Comparison of ENCODE assay signal across 8 cellular contexts in genomic region chr7:113710310-113711106, GRCh38.
DNase-seq lines count a peak whose midpoint lies in the region; ATAC-seq and TF ChIP-seq lines count a peak whose summit lies in the region.

No MANE protein-coding gene starts in this region.

- H3K36me3 Mint-ChIP-seq in GM23338 (ENCODE audit: low read depth), result no peaks in the 10 kb centered on the region
- no peaks in the 10 kb centered on the region for H3K36me3 Mint-ChIP-seq in activated naive CD8-positive, alpha-beta T cell treated with anti-CD3 and anti-CD28 coated beads for 36 hours

- ATAC-seq in GM23338 (peak; percentile 84), heart left ventricle (peak in 3 of 4 donors; percentile 58 to 75 (median 61))

- no peak overlapping the region for H3K4me2 ChIP-seq in GM23338

- no peaks in the 10 kb centered on the region for H3F3A ChIP-seq in GM23338 (replicated peaks; ENCODE audit: low read depth)

- H3K9me2 ChIP-seq in GM23338 (ENCODE audit: insufficient read depth), result no peaks in the 10 kb centered on the region

- no peak overlapping the region for H2AFZ ChIP-seq in GM23338

- H3K27me3 ChIP-seq in GM23338 (ENCODE audit: insufficient read depth), result no peaks in the 10 kb centered on the region
- no peaks in the 10 kb centered on the region for H3K27me3 ChIP-seq in heart left ventricle

- no peak overlapping the region for H3K27ac Mint-ChIP-seq in GM23338
- H3K27ac Mint-ChIP-seq in activated naive CD8-positive, alpha-beta T cell treated with anti-CD3 and anti-CD28 coated beads for 36 hours, result no peak overlapping the region

- DNase-seq in activated T-cell treated with anti-CD3 and anti-CD28 coated beads for 4 hours, result peak; percentile 11
- no peak for DNase-seq in activated T-cell treated with anti-CD3 and anti-CD28 coated beads, Interleukin-2, amount 50 U/mL, for 1 hour
- peak; percentile 94 for DNase-seq in GM23338 (ENCODE audit: low spot score)
- peak; percentile 9 to 37 for DNase-seq in NOMO-1 (lab: John Stamatoyannopoulos, UW; ENCODE audit: unreplicated experiment in 2 of 2)
- DNase-seq in activated naive CD8-positive, alpha-beta T cell treated with anti-CD3 and anti-CD28 coated beads for 36 hours, result peak; percentile 14
- peak in 1 of 5 donors; percentile 31 for DNase-seq in heart left ventricle
- DNase-seq in putamen (ENCODE audit: low spot score), result peak; percentile 17

- H3K27ac ChIP-seq in GM23338 (ENCODE audit: low read depth) (no peak overlapping the region), heart left ventricle (no peak overlapping the region)

- no peak for TF ChIP-seq POLR2A in heart left ventricle (IDR thresholded peaks at IDR 0.05)

- intact Hi-C loops in heart left ventricle (cut with DNase I), result no loop called here

- TF ChIP-seq CTCF in GM23338 (conservative IDR thresholded peaks at IDR 0.05; ENCODE audit: low read depth in 2 of 2) (peak; percentile 84 to 98), heart left ventricle (IDR thresholded peaks at IDR 0.05) (peak; percentile 88 to 98 (median 92))

- H4K20me1 ChIP-seq in GM23338 (replicated peaks; ENCODE audit: insufficient read depth), result no peaks in the 10 kb centered on the region

- H3K4me1 ChIP-seq in GM23338 (ENCODE audit: insufficient read depth) (no peaks in the 10 kb centered on the region), heart left ventricle (peaks cover 0 to 5% (median 0%) of the 10 kb centered on the region in 12 donors)

- H3K9me3 Mint-ChIP-seq in GM23338, result no peaks in the 10 kb centered on the region
- no peaks in the 10 kb centered on the region for H3K9me3 Mint-ChIP-seq in activated naive CD8-positive, alpha-beta T cell treated with anti-CD3 and anti-CD28 coated beads for 36 hours

- H3K4me3 ChIP-seq in GM23338 (no peak overlapping the region), heart left ventricle (no peak overlapping the region)

- no peaks in the 10 kb centered on the region for H3K36me3 ChIP-seq in GM23338 (ENCODE audit: insufficient read depth)
- no peaks in the 10 kb centered on the region for H3K36me3 ChIP-seq in heart left ventricle

- H3K4me1 Mint-ChIP-seq in GM23338, result no peaks in the 10 kb centered on the region
- no peaks in the 10 kb centered on the region for H3K4me1 Mint-ChIP-seq in activated naive CD8-positive, alpha-beta T cell treated with anti-CD3 and anti-CD28 coated beads for 36 hours

- H3K79me2 ChIP-seq in GM23338 (replicated peaks; ENCODE audit: insufficient read depth), result no peaks in the 10 kb centered on the region

- H3K4me3 Mint-ChIP-seq in GM23338, result no peak overlapping the region
- no peak overlapping the region for H3K4me3 Mint-ChIP-seq in activated naive CD8-positive, alpha-beta T cell treated with anti-CD3 and anti-CD28 coated beads for 36 hours

- peak; percentile 65 for TF ChIP-seq RAD21 in Ishikawa (IDR thresholded peaks at IDR 0.05; ENCODE audit: low read depth)

- H3K27me3 Mint-ChIP-seq in GM23338 (ENCODE audit: insufficient read depth, low read depth, poor library complexity), result no peaks in the 10 kb centered on the region
- peaks cover 10% of the 10 kb centered on the region for H3K27me3 Mint-ChIP-seq in activated naive CD8-positive, alpha-beta T cell treated with anti-CD3 and anti-CD28 coated beads for 36 hours

- no peak for TF ChIP-seq EP300 in Ishikawa (IDR thresholded peaks at IDR 0.05; ENCODE audit: borderline replicate concordance)

- WGBS in heart left ventricle, 4 donors, result 35 to 45% (median 39%) methylated on average over 4 of the region's 4 CpGs

- peaks cover 0 to 12% (median 0%) of the 10 kb centered on the region in 12 donors for H3K9me3 ChIP-seq in heart left ventricle

TF ChIP-seq in Ishikawa, 13 proteins besides CTCF, POLR2A, EP300 and RAD21:
- TF ChIP-seq TCF12 (IDR thresholded peaks at IDR 0.05; ENCODE audit: low read depth), result no peak
- TF ChIP-seq FOXM1 (IDR thresholded peaks at IDR 0.05; ENCODE audit: borderline replicate concordance, low read depth), result no peak
- TF ChIP-seq MAX (IDR thresholded peaks at IDR 0.05), result no peak
- TF ChIP-seq EGR1 (IDR thresholded peaks at IDR 0.05), result no peak
- no peak for TF ChIP-seq NFIC (IDR thresholded peaks at IDR 0.05)
- no peak for TF ChIP-seq USF1 (IDR thresholded peaks at IDR 0.05)
- TF ChIP-seq YY1 (IDR thresholded peaks at IDR 0.05; ENCODE audit: low read depth), result no peak
- TF ChIP-seq REST (IDR thresholded peaks at IDR 0.05; ENCODE audit: low read depth), result no peak
- no peak for TF ChIP-seq CEBPB (IDR thresholded peaks at IDR 0.05)
- TF ChIP-seq TAF1 (IDR thresholded peaks at IDR 0.05; ENCODE audit: low read depth), result no peak
